ENCODE assay signal across 8 cellular contexts in genomic region chr14:72714094-72714493, GRCh38.
DNase-seq lines count a peak whose midpoint lies in the region; ATAC-seq and TF ChIP-seq lines count a peak whose summit lies in the region.

No MANE protein-coding gene starts in this region.

- no peaks in the 10 kb centered on the region for H3K27me3 ChIP-seq in upper lobe of right lung

- no peak for TF ChIP-seq CTCF in activated CD8-positive, alpha-beta T cell treated with anti-CD3 and anti-CD28 coated beads for 36 hours (IDR thresholded peaks at IDR 0.05)
- TF ChIP-seq CTCF in upper lobe of right lung (IDR thresholded peaks at IDR 0.05): no peak

- peak; percentile 28 for DNase-seq in stimulated activated CD4-positive, alpha-beta T cell treated with anti-CD3 and anti-CD28 coated beads, Interleukin-15, amount 100 ng/mL, for 24 hours
- no peak for DNase-seq in stimulated activated CD4-positive, alpha-beta T cell treated with anti-CD3 and anti-CD28 coated beads, Interleukin-12 subunit alpha, Interleukin-12 subunit beta, amount 100 ng/mL, for 4 hours
- peak; percentile 84 for DNase-seq in activated CD8-positive, alpha-beta T cell treated with anti-CD3 and anti-CD28 coated beads for 36 hours
- peak; percentile 53 to 66 for DNase-seq in memory B cell (ENCODE audit: low spot score in 2 of 2)
- peak; percentile 48 for DNase-seq in upper lobe of right lung
- DNase-seq in G401 (ENCODE audit: low spot score): no peak
- DNase-seq in NCI-H1436 treated with DMSO at 0.1 percent for 48 hours (lab: John Stamatoyannopoulos, UW): no peak
- no peak for DNase-seq in SHP77 (lab: John Stamatoyannopoulos, UW)

- no peaks in the 10 kb centered on the region for H3K27me3 Mint-ChIP-seq in activated CD8-positive, alpha-beta T cell treated with anti-CD3 and anti-CD28 coated beads for 36 hours
- H3K27me3 Mint-ChIP-seq in memory B cell: no peaks in the 10 kb centered on the region

- intact Hi-C loops in activated CD8-positive, alpha-beta T cell treated with anti-CD3 and anti-CD28 coated beads for 36 hours (cut with micrococcal nuclease): loop anchor here (10.0 kb wide), 2 partner anchors 191 to 199 kb away; no protein-coding TSS in a partner anchor
- intact Hi-C loops in upper lobe of right lung (cut with DNase I): no loop called here

- ATAC-seq in activated CD8-positive, alpha-beta T cell treated with anti-CD3 and anti-CD28 coated beads for 36 hours: peak; percentile 88
- ATAC-seq in memory B cell (ENCODE audit: low read depth) (peak; percentile 99), upper lobe of right lung (peak; percentile 21)

- no peaks in the 10 kb centered on the region for H3K36me3 Mint-ChIP-seq in activated CD8-positive, alpha-beta T cell treated with anti-CD3 and anti-CD28 coated beads for 36 hours (ENCODE audit: low read depth)
- peaks cover 18% of the 10 kb centered on the region for H3K36me3 Mint-ChIP-seq in memory B cell

- H3K4me1 Mint-ChIP-seq in activated CD8-positive, alpha-beta T cell treated with anti-CD3 and anti-CD28 coated beads for 36 hours (ENCODE audit: low read depth): peaks cover 33% of the 10 kb centered on the region
- H3K4me1 Mint-ChIP-seq in memory B cell: peaks cover 54% of the 10 kb centered on the region

- H3K27ac Mint-ChIP-seq in activated CD8-positive, alpha-beta T cell treated with anti-CD3 and anti-CD28 coated beads for 36 hours: peak overlapping the region; percentile 0
- peak overlapping the region; percentile 42 for H3K27ac Mint-ChIP-seq in memory B cell

- CTCF ChIA-PET in activated CD8-positive, alpha-beta T cell treated with anti-CD3 and anti-CD28 coated beads for 36 hours (lab: Charles Lee): no interaction called here

- no peaks in the 10 kb centered on the region for H3K9me3 ChIP-seq in upper lobe of right lung

- H3K36me3 ChIP-seq in upper lobe of right lung: no peaks in the 10 kb centered on the region

- H3K4me3 Mint-ChIP-seq in activated CD8-positive, alpha-beta T cell treated with anti-CD3 and anti-CD28 coated beads for 36 hours: peak overlapping the region; percentile 0
- peak overlapping the region; percentile 71 for H3K4me3 Mint-ChIP-seq in memory B cell

- no peaks in the 10 kb centered on the region for H3K4me1 ChIP-seq in upper lobe of right lung

- H3K27ac ChIP-seq in upper lobe of right lung: no peak overlapping the region

- H3K4me3 ChIP-seq in upper lobe of right lung: no peak overlapping the region

- in situ Hi-C loops in G401 (cut with HindIII; ENCODE audit: low sequenced_read_pairs): no loop called here

- H3K9me3 Mint-ChIP-seq in activated CD8-positive, alpha-beta T cell treated with anti-CD3 and anti-CD28 coated beads for 36 hours: no peaks in the 10 kb centered on the region
- H3K9me3 Mint-ChIP-seq in memory B cell: no peaks in the 10 kb centered on the region

- POLR2A ChIA-PET in activated CD8-positive, alpha-beta T cell treated with anti-CD3 and anti-CD28 coated beads for 36 hours (lab: Charles Lee): interaction anchor here (0.7 kb wide), 1 partner anchor 17 kb away, joined by 3 read pairs; no protein-coding TSS in a partner anchor

Comparison
In these comparisons a context has a peak if more than half of its experiments do, and no peak if none do; other contexts are left out.
1. DNase-seq: peak in stimulated activated CD4-positive, alpha-beta T cell treated with anti-CD3 and anti-CD28 coated beads, Interleukin-15, amount 100 ng/mL, for 24 hours (single experiment), activated CD8-positive, alpha-beta T cell treated with anti-CD3 and anti-CD28 coated beads for 36 hours (single experiment), memory B cell (2 of 2) and upper lobe of right lung (single experiment); none in stimulated activated CD4-positive, alpha-beta T cell treated with anti-CD3 and anti-CD28 coated beads, Interleukin-12 subunit alpha, Interleukin-12 subunit beta, amount 100 ng/mL, for 4 hours (single experiment), G401 (single experiment), NCI-H1436 treated with DMSO at 0.1 percent for 48 hours (single experiment) and SHP77 (0 of 2).
2. ATAC-seq: peak in every context shown above with its lines; median percentile 99 in memory B cell; 88 in activated CD8-positive, alpha-beta T cell treated with anti-CD3 and anti-CD28 coated beads for 36 hours; 21 in upper lobe of right lung.